In the genomic region with DNA sequence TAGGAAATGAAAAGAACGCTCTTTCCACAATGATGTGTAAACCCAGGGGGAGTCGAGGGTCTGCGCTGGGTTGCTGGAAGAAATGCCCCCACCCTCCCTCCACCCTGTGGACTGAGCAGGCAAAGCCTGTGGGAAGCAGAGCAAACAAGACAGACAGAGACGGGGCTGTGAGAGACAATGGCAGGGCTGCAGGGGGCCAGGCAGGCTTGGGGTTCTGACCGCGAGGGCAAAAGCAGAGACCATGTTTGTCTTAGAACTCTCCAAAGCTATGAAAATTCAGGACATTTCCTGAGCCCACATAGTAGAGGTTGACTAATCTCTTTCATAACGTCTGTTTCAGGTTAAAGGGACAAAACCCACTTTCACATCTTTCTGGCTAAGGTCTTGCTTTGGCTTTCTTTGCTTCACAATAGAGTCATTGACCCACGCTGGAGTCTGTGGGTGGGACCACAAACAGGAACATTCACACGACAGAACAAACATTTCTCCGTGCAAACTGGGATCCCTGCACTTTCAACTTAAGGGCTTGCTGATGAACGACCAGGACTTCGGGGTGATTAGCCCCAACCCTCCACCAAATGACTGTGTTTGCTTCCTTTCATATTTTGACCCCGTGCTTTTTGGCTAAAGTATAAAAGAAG, we compare ENCODE assay signal across 1 cellular context.
TF ChIP-seq lines count a peak whose summit lies in the region.

No MANE protein-coding gene starts in this region.

TF ChIP-seq in HepG2, 621 proteins besides CTCF, POLR2A, EP300 and RAD21 (continued from another document):
- TF ChIP-seq, protein P1, sequence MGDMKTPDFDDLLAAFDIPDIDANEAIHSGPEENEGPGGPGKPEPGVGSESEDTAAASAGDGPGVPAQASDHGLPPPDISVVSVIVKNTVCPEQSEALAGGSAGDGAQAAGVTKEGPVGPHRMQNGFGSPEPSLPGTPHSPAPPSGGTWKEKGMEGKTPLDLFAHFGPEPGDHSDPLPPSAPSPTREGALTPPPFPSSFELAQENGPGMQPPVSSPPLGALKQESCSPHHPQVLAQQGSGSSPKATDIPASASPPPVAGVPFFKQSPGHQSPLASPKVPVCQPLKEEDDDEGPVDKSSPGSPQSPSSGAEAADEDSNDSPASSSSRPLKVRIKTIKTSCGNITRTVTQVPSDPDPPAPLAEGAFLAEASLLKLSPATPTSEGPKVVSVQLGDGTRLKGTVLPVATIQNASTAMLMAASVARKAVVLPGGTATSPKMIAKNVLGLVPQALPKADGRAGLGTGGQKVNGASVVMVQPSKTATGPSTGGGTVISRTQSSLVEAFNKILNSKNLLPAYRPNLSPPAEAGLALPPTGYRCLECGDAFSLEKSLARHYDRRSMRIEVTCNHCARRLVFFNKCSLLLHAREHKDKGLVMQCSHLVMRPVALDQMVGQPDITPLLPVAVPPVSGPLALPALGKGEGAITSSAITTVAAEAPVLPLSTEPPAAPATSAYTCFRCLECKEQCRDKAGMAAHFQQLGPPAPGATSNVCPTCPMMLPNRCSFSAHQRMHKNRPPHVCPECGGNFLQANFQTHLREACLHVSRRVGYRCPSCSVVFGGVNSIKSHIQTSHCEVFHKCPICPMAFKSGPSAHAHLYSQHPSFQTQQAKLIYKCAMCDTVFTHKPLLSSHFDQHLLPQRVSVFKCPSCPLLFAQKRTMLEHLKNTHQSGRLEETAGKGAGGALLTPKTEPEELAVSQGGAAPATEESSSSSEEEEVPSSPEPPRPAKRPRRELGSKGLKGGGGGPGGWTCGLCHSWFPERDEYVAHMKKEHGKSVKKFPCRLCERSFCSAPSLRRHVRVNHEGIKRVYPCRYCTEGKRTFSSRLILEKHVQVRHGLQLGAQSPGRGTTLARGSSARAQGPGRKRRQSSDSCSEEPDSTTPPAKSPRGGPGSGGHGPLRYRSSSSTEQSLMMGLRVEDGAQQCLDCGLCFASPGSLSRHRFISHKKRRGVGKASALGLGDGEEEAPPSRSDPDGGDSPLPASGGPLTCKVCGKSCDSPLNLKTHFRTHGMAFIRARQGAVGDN (CRISPR knock-in tag; IDR thresholded peaks at IDR 0.05): peak; percentile 81
- TF ChIP-seq, protein P2, sequence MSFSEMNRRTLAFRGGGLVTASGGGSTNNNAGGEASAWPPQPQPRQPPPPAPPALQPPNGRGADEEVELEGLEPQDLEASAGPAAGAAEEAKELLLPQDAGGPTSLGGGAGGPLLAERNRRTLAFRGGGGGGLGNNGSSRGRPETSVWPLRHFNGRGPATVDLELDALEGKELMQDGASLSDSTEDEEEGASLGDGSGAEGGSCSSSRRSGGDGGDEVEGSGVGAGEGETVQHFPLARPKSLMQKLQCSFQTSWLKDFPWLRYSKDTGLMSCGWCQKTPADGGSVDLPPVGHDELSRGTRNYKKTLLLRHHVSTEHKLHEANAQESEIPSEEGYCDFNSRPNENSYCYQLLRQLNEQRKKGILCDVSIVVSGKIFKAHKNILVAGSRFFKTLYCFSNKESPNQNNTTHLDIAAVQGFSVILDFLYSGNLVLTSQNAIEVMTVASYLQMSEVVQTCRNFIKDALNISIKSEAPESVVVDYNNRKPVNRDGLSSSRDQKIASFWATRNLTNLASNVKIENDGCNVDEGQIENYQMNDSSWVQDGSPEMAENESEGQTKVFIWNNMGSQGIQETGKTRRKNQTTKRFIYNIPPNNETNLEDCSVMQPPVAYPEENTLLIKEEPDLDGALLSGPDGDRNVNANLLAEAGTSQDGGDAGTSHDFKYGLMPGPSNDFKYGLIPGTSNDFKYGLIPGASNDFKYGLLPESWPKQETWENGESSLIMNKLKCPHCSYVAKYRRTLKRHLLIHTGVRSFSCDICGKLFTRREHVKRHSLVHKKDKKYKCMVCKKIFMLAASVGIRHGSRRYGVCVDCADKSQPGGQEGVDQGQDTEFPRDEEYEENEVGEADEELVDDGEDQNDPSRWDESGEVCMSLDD (CRISPR knock-in tag; IDR thresholded peaks at IDR 0.05; ENCODE audit: borderline replicate concordance): peak; percentile 94
- TF ChIP-seq STAG1 (CRISPR knock-in tag; IDR thresholded peaks at IDR 0.05) (no peak; the same call in 1 of the 2 replicates), ZNF317 (CRISPR knock-in tag; IDR thresholded peaks at IDR 0.05) (no peak), MATR3 (CRISPR knock-in tag; IDR thresholded peaks at IDR 0.05) (no peak), LCORL (IDR thresholded peaks at IDR 0.05) (0 out of 2 replicates have a peak, but pooled peaks have one; percentile 42), LCORL (CRISPR knock-in tag; IDR thresholded peaks at IDR 0.05) (no peak; the same call in 1 of the 2 replicates), MAFF (IDR thresholded peaks at IDR 0.05; ENCODE audit: low read depth, low read length) (no peak), HMG20A (CRISPR knock-in tag; IDR thresholded peaks at IDR 0.05; ENCODE audit: borderline replicate concordance) (peak; percentile 67; the same call in 1 of the 2 replicates), MYC (CRISPR knock-in tag; IDR thresholded peaks at IDR 0.05; ENCODE audit: borderline replicate concordance) (peak; percentile 42; the same call in 1 of the 2 replicates), MIER2 (CRISPR knock-in tag; IDR thresholded peaks at IDR 0.05) (peak; percentile 65; the same call in 1 of the 2 replicates), ERF (CRISPR knock-in tag; IDR thresholded peaks at IDR 0.05) (peak; percentile 67), TEAD2 (CRISPR knock-in tag; IDR thresholded peaks at IDR 0.05) (no peak), HNF4A (CRISPR knock-in tag; IDR thresholded peaks at IDR 0.05) (peak; percentile 75), ZNF614 (CRISPR knock-in tag; IDR thresholded peaks at IDR 0.05; ENCODE audit: borderline replicate concordance) (peak; percentile 80; the same call in 1 of the 2 replicates), BCL6 (CRISPR knock-in tag; IDR thresholded peaks at IDR 0.05) (peak; percentile 76), ZNF780A (CRISPR knock-in tag; IDR thresholded peaks at IDR 0.05) (no peak), ZNF572 (CRISPR knock-in tag; IDR thresholded peaks at IDR 0.05) (no peak), ZNF33A (CRISPR knock-in tag; IDR thresholded peaks at IDR 0.05; ENCODE audit: borderline replicate concordance) (no peak), BORCS8-MEF2B (CRISPR knock-in tag; IDR thresholded peaks at IDR 0.05) (peak; percentile 64; the same call in 1 of the 2 replicates), ZNF792 (CRISPR knock-in tag; IDR thresholded peaks at IDR 0.05) (peak; percentile 67; the same call in 1 of the 2 replicates), ZNF724P (CRISPR knock-in tag; IDR thresholded peaks at IDR 0.05; ENCODE audit: borderline replicate concordance) (no peak), MTA1 (CRISPR knock-in tag; IDR thresholded peaks at IDR 0.05; ENCODE audit: borderline replicate concordance) (peak; percentile 86; the same call in 1 of the 2 replicates), RXRB (CRISPR knock-in tag; IDR thresholded peaks at IDR 0.05; ENCODE audit: borderline replicate concordance) (peak; percentile 84; the same call in 1 of the 2 replicates), TMF1 (CRISPR knock-in tag; IDR thresholded peaks at IDR 0.05; ENCODE audit: low read depth) (0 out of 2 replicates have a peak, but pooled peaks have one; percentile 56)
- TF ChIP-seq, protein P3, sequence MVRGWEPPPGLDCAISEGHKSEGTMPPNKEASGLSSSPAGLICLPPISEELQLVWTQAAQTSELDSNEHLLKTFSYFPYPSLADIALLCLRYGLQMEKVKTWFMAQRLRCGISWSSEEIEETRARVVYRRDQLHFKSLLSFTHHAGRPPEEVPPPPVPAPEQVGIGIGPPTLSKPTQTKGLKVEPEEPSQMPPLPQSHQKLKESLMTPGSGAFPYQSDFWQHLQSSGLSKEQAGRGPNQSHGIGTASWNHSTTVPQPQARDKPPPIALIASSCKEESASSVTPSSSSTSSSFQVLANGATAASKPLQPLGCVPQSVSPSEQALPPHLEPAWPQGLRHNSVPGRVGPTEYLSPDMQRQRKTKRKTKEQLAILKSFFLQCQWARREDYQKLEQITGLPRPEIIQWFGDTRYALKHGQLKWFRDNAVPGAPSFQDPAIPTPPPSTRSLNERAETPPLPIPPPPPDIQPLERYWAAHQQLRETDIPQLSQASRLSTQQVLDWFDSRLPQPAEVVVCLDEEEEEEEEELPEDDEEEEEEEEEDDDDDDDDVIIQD (CRISPR knock-in tag; IDR thresholded peaks at IDR 0.05; ENCODE audit: low read depth): peak; percentile 68; the same call in 1 of the 2 replicates
- TF ChIP-seq, protein P4, sequence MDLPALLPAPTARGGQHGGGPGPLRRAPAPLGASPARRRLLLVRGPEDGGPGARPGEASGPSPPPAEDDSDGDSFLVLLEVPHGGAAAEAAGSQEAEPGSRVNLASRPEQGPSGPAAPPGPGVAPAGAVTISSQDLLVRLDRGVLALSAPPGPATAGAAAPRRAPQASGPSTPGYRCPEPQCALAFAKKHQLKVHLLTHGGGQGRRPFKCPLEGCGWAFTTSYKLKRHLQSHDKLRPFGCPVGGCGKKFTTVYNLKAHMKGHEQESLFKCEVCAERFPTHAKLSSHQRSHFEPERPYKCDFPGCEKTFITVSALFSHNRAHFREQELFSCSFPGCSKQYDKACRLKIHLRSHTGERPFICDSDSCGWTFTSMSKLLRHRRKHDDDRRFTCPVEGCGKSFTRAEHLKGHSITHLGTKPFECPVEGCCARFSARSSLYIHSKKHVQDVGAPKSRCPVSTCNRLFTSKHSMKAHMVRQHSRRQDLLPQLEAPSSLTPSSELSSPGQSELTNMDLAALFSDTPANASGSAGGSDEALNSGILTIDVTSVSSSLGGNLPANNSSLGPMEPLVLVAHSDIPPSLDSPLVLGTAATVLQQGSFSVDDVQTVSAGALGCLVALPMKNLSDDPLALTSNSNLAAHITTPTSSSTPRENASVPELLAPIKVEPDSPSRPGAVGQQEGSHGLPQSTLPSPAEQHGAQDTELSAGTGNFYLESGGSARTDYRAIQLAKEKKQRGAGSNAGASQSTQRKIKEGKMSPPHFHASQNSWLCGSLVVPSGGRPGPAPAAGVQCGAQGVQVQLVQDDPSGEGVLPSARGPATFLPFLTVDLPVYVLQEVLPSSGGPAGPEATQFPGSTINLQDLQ (CRISPR knock-in tag; IDR thresholded peaks at IDR 0.05): peak; percentile 56; the same call in 1 of the 2 replicates
- TF ChIP-seq, protein P5, sequence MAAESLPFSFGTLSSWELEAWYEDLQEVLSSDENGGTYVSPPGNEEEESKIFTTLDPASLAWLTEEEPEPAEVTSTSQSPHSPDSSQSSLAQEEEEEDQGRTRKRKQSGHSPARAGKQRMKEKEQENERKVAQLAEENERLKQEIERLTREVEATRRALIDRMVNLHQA (CRISPR knock-in tag; IDR thresholded peaks at IDR 0.05): no peak
TF ChIP-seq in HepG2: peak in this region for 167.
